In genomic region chr3:32818431-32819085, GRCh38 we compare ENCODE assay signal across 1 cellular context.
A peak's percentile ranks its signal among the peaks of the same experiment; 100 is the strongest.
TF ChIP-seq lines count a peak whose summit lies in the region.

No MANE protein-coding gene starts in this region.

TF ChIP-seq in HepG2, 621 proteins besides CTCF, POLR2A, EP300 and RAD21 (continued from another document and continues in another):
- peak in 1 of 2 experiments; percentile 36; a peak in 1 of 4 replicates for TF ChIP-seq REST (IDR thresholded peaks at IDR 0.05; ENCODE audit: borderline replicate concordance in 1 of 2, low read depth in 1 of 2, low read length in 2 of 2)
- peak; percentile 22; the same call in 1 of the 2 replicates for TF ChIP-seq ATF7-NPFF (CRISPR knock-in tag; IDR thresholded peaks at IDR 0.05; ENCODE audit: low read depth)
- TF ChIP-seq MBD4 (IDR thresholded peaks at IDR 0.05; ENCODE audit: borderline replicate concordance, low read length), result no peak
- 0 out of 2 replicates have a peak, but pooled peaks have one; percentile 25 for TF ChIP-seq YEATS4 (CRISPR knock-in tag; IDR thresholded peaks at IDR 0.05; ENCODE audit: borderline replicate concordance)
- TF ChIP-seq SAP130 (CRISPR knock-in tag; IDR thresholded peaks at IDR 0.05; ENCODE audit: low read depth), result peak; percentile 39; the same call in 1 of the 2 replicates
- 0 out of 2 replicates have a peak, but pooled peaks have one; percentile 29 for TF ChIP-seq SPEN (CRISPR knock-in tag; IDR thresholded peaks at IDR 0.05; ENCODE audit: low read depth)
- no peak for TF ChIP-seq CENPT (CRISPR knock-in tag; IDR thresholded peaks at IDR 0.05; ENCODE audit: low read depth)
- no peak for TF ChIP-seq HOMEZ (CRISPR knock-in tag; IDR thresholded peaks at IDR 0.05; ENCODE audit: low read depth)
- peak; percentile 55 for TF ChIP-seq KMT2A (CRISPR knock-in tag; IDR thresholded peaks at IDR 0.05)
- TF ChIP-seq NCOA5 (CRISPR knock-in tag; IDR thresholded peaks at IDR 0.05), result 0 out of 2 replicates have a peak, but pooled peaks have one; percentile 49
- 0 out of 2 replicates have a peak, but pooled peaks have one; percentile 47 for TF ChIP-seq HOXD1 (CRISPR knock-in tag; IDR thresholded peaks at IDR 0.05)
- 0 out of 2 replicates have a peak, but pooled peaks have one; percentile 15 for TF ChIP-seq GABPB1 (CRISPR knock-in tag; IDR thresholded peaks at IDR 0.05)
- TF ChIP-seq, protein P1, sequence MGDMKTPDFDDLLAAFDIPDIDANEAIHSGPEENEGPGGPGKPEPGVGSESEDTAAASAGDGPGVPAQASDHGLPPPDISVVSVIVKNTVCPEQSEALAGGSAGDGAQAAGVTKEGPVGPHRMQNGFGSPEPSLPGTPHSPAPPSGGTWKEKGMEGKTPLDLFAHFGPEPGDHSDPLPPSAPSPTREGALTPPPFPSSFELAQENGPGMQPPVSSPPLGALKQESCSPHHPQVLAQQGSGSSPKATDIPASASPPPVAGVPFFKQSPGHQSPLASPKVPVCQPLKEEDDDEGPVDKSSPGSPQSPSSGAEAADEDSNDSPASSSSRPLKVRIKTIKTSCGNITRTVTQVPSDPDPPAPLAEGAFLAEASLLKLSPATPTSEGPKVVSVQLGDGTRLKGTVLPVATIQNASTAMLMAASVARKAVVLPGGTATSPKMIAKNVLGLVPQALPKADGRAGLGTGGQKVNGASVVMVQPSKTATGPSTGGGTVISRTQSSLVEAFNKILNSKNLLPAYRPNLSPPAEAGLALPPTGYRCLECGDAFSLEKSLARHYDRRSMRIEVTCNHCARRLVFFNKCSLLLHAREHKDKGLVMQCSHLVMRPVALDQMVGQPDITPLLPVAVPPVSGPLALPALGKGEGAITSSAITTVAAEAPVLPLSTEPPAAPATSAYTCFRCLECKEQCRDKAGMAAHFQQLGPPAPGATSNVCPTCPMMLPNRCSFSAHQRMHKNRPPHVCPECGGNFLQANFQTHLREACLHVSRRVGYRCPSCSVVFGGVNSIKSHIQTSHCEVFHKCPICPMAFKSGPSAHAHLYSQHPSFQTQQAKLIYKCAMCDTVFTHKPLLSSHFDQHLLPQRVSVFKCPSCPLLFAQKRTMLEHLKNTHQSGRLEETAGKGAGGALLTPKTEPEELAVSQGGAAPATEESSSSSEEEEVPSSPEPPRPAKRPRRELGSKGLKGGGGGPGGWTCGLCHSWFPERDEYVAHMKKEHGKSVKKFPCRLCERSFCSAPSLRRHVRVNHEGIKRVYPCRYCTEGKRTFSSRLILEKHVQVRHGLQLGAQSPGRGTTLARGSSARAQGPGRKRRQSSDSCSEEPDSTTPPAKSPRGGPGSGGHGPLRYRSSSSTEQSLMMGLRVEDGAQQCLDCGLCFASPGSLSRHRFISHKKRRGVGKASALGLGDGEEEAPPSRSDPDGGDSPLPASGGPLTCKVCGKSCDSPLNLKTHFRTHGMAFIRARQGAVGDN (CRISPR knock-in tag; IDR thresholded peaks at IDR 0.05), result peak; percentile 9; the same call in 1 of the 2 replicates
- TF ChIP-seq PHF20 (CRISPR knock-in tag; IDR thresholded peaks at IDR 0.05), result 0 out of 2 replicates have a peak, but pooled peaks have one; percentile 8
- TF ChIP-seq, protein P2, sequence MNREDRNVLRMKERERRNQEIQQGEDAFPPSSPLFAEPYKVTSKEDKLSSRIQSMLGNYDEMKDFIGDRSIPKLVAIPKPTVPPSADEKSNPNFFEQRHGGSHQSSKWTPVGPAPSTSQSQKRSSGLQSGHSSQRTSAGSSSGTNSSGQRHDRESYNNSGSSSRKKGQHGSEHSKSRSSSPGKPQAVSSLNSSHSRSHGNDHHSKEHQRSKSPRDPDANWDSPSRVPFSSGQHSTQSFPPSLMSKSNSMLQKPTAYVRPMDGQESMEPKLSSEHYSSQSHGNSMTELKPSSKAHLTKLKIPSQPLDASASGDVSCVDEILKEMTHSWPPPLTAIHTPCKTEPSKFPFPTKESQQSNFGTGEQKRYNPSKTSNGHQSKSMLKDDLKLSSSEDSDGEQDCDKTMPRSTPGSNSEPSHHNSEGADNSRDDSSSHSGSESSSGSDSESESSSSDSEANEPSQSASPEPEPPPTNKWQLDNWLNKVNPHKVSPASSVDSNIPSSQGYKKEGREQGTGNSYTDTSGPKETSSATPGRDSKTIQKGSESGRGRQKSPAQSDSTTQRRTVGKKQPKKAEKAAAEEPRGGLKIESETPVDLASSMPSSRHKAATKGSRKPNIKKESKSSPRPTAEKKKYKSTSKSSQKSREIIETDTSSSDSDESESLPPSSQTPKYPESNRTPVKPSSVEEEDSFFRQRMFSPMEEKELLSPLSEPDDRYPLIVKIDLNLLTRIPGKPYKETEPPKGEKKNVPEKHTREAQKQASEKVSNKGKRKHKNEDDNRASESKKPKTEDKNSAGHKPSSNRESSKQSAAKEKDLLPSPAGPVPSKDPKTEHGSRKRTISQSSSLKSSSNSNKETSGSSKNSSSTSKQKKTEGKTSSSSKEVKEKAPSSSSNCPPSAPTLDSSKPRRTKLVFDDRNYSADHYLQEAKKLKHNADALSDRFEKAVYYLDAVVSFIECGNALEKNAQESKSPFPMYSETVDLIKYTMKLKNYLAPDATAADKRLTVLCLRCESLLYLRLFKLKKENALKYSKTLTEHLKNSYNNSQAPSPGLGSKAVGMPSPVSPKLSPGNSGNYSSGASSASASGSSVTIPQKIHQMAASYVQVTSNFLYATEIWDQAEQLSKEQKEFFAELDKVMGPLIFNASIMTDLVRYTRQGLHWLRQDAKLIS (CRISPR knock-in tag; IDR thresholded peaks at IDR 0.05), result 0 out of 2 replicates have a peak, but pooled peaks have one; percentile 87
- no peak for TF ChIP-seq ZNF136 (CRISPR knock-in tag; IDR thresholded peaks at IDR 0.05; ENCODE audit: low read depth)
- TF ChIP-seq UBTF (CRISPR knock-in tag; IDR thresholded peaks at IDR 0.05), result peak; percentile 67; the same call in 1 of the 2 replicates
- TF ChIP-seq, protein P3, sequence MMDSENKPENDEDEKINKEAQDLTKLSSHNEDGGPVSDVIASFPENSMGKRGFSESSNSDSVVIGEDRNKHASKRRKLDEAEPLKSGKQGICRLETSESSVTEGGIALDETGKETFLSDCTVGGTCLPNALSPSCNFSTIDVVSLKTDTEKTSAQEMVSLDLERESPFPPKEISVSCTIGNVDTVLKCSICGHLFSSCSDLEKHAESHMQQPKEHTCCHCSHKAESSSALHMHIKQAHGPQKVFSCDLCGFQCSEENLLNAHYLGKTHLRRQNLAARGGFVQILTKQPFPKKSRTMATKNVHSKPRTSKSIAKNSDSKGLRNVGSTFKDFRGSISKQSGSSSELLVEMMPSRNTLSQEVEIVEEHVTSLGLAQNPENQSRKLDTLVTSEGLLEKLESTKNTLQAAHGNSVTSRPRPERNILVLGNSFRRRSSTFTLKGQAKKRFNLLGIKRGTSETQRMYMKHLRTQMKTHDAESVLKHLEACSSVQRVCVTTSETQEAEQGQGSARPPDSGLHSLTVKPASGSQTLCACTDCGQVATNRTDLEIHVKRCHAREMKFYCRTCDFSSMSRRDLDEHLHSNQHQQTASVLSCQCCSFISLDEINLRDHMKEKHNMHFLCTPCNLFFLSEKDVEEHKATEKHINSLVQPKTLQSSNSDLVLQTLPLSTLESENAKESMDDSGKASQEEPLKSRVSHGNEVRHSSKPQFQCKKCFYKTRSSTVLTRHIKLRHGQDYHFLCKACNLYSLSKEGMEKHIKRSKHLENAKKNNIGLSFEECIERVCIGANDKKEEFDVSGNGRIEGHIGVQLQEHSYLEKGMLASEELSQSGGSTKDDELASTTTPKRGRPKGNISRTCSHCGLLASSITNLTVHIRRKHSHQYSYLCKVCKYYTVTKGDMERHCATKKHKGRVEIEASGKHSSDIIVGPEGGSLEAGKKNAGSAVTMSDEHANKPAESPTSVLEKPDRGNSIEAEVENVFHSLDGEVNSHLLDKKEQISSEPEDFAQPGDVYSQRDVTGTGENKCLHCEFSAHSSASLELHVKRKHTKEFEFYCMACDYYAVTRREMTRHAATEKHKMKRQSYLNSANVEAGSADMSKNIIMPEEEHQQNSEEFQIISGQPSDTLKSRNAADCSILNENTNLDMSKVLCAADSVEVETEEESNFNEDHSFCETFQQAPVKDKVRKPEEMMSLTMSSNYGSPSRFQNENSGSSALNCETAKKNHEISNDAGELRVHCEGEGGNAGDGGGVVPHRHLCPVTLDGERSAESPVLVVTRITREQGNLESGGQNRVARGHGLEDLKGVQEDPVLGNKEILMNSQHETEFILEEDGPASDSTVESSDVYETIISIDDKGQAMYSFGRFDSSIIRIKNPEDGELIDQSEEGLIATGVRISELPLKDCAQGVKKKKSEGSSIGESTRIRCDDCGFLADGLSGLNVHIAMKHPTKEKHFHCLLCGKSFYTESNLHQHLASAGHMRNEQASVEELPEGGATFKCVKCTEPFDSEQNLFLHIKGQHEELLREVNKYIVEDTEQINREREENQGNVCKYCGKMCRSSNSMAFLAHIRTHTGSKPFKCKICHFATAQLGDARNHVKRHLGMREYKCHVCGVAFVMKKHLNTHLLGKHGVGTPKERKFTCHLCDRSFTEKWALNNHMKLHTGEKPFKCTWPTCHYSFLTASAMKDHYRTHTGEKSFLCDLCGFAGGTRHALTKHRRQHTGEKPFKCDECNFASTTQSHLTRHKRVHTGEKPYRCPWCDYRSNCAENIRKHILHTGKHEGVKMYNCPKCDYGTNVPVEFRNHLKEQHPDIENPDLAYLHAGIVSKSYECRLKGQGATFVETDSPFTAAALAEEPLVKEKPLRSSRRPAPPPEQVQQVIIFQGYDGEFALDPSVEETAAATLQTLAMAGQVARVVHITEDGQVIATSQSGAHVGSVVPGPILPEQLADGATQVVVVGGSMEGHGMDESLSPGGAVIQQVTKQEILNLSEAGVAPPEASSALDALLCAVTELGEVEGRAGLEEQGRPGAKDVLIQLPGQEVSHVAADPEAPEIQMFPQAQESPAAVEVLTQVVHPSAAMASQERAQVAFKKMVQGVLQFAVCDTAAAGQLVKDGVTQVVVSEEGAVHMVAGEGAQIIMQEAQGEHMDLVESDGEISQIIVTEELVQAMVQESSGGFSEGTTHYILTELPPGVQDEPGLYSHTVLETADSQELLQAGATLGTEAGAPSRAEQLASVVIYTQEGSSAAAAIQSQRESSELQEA (CRISPR knock-in tag; IDR thresholded peaks at IDR 0.05; ENCODE audit: not compliant biosample characterization), result no peak
- TF ChIP-seq, protein P4, sequence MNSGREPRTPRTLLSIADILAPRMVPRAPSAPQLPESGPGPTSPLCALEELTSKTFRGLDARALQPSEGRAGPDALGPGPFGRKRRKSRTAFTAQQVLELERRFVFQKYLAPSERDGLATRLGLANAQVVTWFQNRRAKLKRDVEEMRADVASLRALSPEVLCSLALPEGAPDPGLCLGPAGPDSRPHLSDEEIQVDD (CRISPR knock-in tag; IDR thresholded peaks at IDR 0.05; ENCODE audit: borderline replicate concordance), result 0 out of 2 replicates have a peak, but pooled peaks have one; percentile 57
- TF ChIP-seq MXI1 (IDR thresholded peaks at IDR 0.05; ENCODE audit: borderline replicate concordance, low read depth, low read length), result 0 out of 3 replicates have a peak, but pooled peaks have one; percentile 29
- peak; percentile 97 for TF ChIP-seq AGO2 (optimal IDR thresholded peaks at IDR 0.05; ENCODE audit: low read depth, low read length)
- TF ChIP-seq HNRNPLL (IDR thresholded peaks at IDR 0.05; ENCODE audit: low read depth, low read length, poor library complexity, severe bottlenecking), result peak; percentile 37
- TF ChIP-seq MTF1 (CRISPR knock-in tag; IDR thresholded peaks at IDR 0.05), result no peak
- TF ChIP-seq RFX3 (CRISPR knock-in tag; IDR thresholded peaks at IDR 0.05), result no peak
- TF ChIP-seq MLLT10 (CRISPR knock-in tag; IDR thresholded peaks at IDR 0.05), result peak; percentile 53; the same call in 1 of the 2 replicates
- TF ChIP-seq RBM22 (optimal IDR thresholded peaks at IDR 0.05; ENCODE audit: low read length), result peak; percentile 46
- peak; percentile 99 for TF ChIP-seq ZC3H13 (CRISPR knock-in tag; IDR thresholded peaks at IDR 0.05)
- peak; percentile 50 for TF ChIP-seq TAF1 (CRISPR knock-in tag; IDR thresholded peaks at IDR 0.05)
